In the genomic region with DNA sequence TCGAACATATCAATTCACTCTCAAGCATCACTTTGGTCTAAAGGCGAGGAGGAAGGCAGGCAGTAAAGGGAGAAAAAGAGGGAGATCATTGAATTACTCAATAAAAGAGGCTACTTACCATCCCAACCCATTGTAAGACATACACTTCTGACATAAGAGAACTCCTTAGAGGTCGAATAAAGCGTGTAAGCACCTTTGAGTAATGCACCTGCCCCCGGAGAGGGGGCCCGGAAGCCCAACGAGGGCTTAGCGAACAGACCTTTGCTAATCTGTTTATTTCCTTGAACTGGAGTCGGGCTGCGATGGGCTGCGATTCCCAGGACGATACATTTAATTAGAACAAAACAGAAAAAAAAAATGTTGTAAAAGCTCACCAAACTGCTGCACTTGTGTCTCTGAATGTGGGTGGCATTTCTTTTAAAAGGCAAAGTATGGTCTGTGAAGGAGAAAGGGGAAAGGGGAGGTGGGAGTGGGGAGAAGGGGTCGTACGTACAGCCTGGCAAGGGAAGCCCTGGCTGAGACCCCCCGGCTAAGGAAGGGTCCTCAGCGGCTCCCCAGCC, we compare ENCODE assay signal across 8 cellular contexts. TPM values are rescaled to one million over a fixed set of nuclear protein-coding genes. Genes with fewer than 3 reads are reported as not detected.
DNase-seq lines count a peak whose midpoint lies in the region; ATAC-seq and TF ChIP-seq lines count a peak whose summit lies in the region.

No MANE protein-coding gene starts in this region.

- DNase-seq in GM12865 (ENCODE audit: low read depth) = peak; percentile 59
- no peak for DNase-seq in adrenal gland
- DNase-seq in kidney epithelial cell (ENCODE audit: low read depth) = no peak
- peak; percentile 26 for DNase-seq in stimulated activated CD8-positive, alpha-beta memory T cell treated with anti-CD3 and anti-CD28 coated beads, Interleukin-15, amount 100 ng/mL, for 1 hour (ENCODE audit: low read depth)
- DNase-seq in NCI-H1930 (lab: John Stamatoyannopoulos, UW) = no peak

- H3K27me3 ChIP-seq in adrenal gland = no peaks in the 10 kb centered on the region
- no peaks in the 10 kb centered on the region for H3K27me3 ChIP-seq in kidney epithelial cell (ENCODE audit: control insufficient read depth, insufficient read depth, low read length)

- ATAC-seq in GM18519 (IDR thresholded peaks at IDR 0.05; ENCODE audit: low FRiP score, unreplicated experiment) (no peak), GM18868 (IDR thresholded peaks at IDR 0.05; ENCODE audit: unreplicated experiment) (no peak)

- H3K9me3 ChIP-seq in adrenal gland (replicated peaks in 1 of 3) = no peaks in the 10 kb centered on the region

- H3K36me3 ChIP-seq in adrenal gland (replicated peaks in 1 of 2) (no peaks in the 10 kb centered on the region), kidney epithelial cell (ENCODE audit: control insufficient read depth, insufficient read depth, low read length) (no peaks in the 10 kb centered on the region)

- intact Hi-C loops in adrenal gland (cut with DNase I) = no loop called here

- H3K4me3 ChIP-seq in GM12865 (ENCODE audit: low read depth, low read length) (peak overlapping the region; percentile 98), adrenal gland (peak overlapping the region in 3 of 4 donors; percentile 81 to 99 (median 97)), kidney epithelial cell (ENCODE audit: low read depth, low read length) (peak overlapping the region; percentile 92)

- TF ChIP-seq CTCF in GM12865 (IDR thresholded peaks at IDR 0.05; ENCODE audit: insufficient read depth, low read depth, low read length, missing control alignments) = no peak
- no peak for TF ChIP-seq CTCF in adrenal gland (IDR thresholded peaks at IDR 0.05)
- no peak for TF ChIP-seq CTCF in kidney epithelial cell (IDR thresholded peaks at IDR 0.05; ENCODE audit: insufficient read depth, low read length, poor library complexity, severe bottlenecking)

- H3K27ac ChIP-seq in adrenal gland = peak overlapping the region in 4 of 5 donors; percentile 97 to 100 (median 100)

- H3K4me1 ChIP-seq in adrenal gland (replicated peaks in 1 of 2) = peaks cover 4 to 43% of the 10 kb centered on the region in 2 donors

- WGBS in adrenal gland, 4 donors = 10 to 14% (median 11%) methylated on average over 16 of the region's 16 CpGs

- no peak for TF ChIP-seq POLR2A in adrenal gland (IDR thresholded peaks at IDR 0.05)

TF ChIP-seq in PFSK-1, 5 proteins besides CTCF, POLR2A, EP300 and RAD21:
- TF ChIP-seq SIN3A (IDR thresholded peaks at IDR 0.05; ENCODE audit: borderline replicate concordance, insufficient read depth, low read length) (peak; percentile 50; the same call in 1 of the 2 replicates), POLR2AphosphoS5 (IDR thresholded peaks at IDR 0.05; ENCODE audit: low read depth, low read length) (peak; percentile 45; the same call in 1 of the 2 replicates)
- TF ChIP-seq, protein P1, sequence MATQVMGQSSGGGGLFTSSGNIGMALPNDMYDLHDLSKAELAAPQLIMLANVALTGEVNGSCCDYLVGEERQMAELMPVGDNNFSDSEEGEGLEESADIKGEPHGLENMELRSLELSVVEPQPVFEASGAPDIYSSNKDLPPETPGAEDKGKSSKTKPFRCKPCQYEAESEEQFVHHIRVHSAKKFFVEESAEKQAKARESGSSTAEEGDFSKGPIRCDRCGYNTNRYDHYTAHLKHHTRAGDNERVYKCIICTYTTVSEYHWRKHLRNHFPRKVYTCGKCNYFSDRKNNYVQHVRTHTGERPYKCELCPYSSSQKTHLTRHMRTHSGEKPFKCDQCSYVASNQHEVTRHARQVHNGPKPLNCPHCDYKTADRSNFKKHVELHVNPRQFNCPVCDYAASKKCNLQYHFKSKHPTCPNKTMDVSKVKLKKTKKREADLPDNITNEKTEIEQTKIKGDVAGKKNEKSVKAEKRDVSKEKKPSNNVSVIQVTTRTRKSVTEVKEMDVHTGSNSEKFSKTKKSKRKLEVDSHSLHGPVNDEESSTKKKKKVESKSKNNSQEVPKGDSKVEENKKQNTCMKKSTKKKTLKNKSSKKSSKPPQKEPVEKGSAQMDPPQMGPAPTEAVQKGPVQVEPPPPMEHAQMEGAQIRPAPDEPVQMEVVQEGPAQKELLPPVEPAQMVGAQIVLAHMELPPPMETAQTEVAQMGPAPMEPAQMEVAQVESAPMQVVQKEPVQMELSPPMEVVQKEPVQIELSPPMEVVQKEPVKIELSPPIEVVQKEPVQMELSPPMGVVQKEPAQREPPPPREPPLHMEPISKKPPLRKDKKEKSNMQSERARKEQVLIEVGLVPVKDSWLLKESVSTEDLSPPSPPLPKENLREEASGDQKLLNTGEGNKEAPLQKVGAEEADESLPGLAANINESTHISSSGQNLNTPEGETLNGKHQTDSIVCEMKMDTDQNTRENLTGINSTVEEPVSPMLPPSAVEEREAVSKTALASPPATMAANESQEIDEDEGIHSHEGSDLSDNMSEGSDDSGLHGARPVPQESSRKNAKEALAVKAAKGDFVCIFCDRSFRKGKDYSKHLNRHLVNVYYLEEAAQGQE (IDR thresholded peaks at IDR 0.05; ENCODE audit: insufficient read depth in 1 of 2, low read depth in 2 of 2, low read length in 2 of 2) = no peak
TF ChIP-seq in PFSK-1: peak in this region for 2.

RNA-seq across cellular contexts. Expression of a gene that starts 3.0 kb away (rescaled TPM):
- 8.6 TPM for polyA plus RNA-seq in PFSK-1 (2012; ENCODE audit: insufficient read length, low read depth)
- 10 to 100 TPM; 19.2 to 45.0 (median 27.1) TPM for total RNA-seq in adrenal gland
- polyA plus RNA-seq in adrenal gland = 10 to 100 TPM; 10.8 to 24.9 (median 19.7) TPM
- 23.9 and 29.2 TPM in 2 replicates for total RNA-seq in kidney epithelial cell

RNA-seq across cellular contexts. Expression of a gene that starts 20.0 kb away (rescaled TPM):
- polyA plus RNA-seq in PFSK-1 (2012; ENCODE audit: insufficient read length, low read depth) = 170 TPM
- total RNA-seq in adrenal gland = 10 to 100 TPM; 40.1 to 58.5 (median 49.7) TPM
- 10 to 100 TPM; 19.0 to 71.8 (median 23.6) TPM for polyA plus RNA-seq in adrenal gland
- total RNA-seq in kidney epithelial cell = 91.7 and 114 TPM in 2 replicates

Comparison
In these comparisons a context has a peak if more than half of its experiments do, and no peak if none do; other contexts are left out.
1. DNase-seq: peak in GM12865 (single experiment) and stimulated activated CD8-positive, alpha-beta memory T cell treated with anti-CD3 and anti-CD28 coated beads, Interleukin-15, amount 100 ng/mL, for 1 hour (single experiment); none in adrenal gland (0 of 7), kidney epithelial cell (single experiment) and NCI-H1930 (0 of 2).
2. Peak in every context shown above with its lines, with median percentiles within 50 percentile points of each other: H3K4me3 ChIP-seq.